8 cellular contexts compared by ENCODE assay signal in the genomic region with DNA sequence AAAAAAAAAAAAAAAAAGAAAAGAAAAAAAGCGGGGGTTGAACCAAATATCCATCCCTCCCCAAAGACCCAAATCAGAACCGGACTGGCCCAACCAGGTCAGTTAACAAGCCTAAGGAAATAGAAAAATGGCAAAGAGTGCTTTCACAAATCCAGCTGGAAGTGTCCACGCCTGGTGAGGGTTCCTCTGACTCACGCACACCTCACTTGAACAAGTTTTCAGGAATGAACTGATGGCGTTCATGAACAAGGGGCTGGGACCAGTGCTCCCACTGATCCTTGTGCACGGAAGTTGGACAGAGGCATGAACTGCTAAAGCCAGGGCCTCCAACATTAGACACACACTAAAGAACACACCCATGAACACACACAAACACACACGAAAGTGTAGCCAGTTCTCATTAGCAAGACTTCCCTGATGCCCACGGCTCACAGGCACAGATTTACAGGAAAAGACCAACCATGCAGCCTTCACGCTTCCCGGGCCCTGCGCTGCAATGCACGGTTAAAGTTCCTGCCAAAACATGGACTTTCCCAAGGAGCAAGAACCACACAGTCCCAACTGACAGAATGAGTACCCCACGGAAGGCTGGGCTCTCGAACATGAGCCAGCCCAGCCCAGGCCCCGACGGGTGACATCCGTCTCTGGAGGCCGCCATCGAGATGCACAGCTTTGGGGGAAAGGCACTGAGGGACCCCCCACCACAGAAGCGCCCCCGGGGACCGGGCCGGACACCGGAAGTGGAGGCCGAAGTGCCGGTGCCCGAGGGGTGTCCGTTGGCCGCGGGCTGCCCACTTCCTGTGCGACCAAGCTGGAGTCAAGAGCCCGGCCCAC. TPM values are rescaled to one million over a fixed set of nuclear protein-coding genes. Genes with fewer than 3 reads are reported as not detected.
DNase-seq lines count a peak whose midpoint lies in the region; ATAC-seq and TF ChIP-seq lines count a peak whose summit lies in the region.

No MANE protein-coding gene starts in this region.

- peaks cover 29% of the 10 kb centered on the region for H3K4me1 Mint-ChIP-seq in activated T-helper 2 cell treated with anti-CD3 and anti-CD28 coated beads, Interferon-gamma antibody, Interleukin-2, Interleukin-4, amounts not matched to agents 10 μg/mL and 5 μg/mL and 100 μg/mL, durations not matched to agents 14 hours and 24 hours and 36 hours (ENCODE audit: low read depth)
- peaks cover 3% of the 10 kb centered on the region for H3K4me1 Mint-ChIP-seq in glutamatergic neuron (ENCODE audit: low read depth, unreplicated experiment)
- H3K4me1 Mint-ChIP-seq in progenitor cell of endocrine pancreas (ENCODE audit: low read depth): peaks cover 7% of the 10 kb centered on the region

- peak overlapping the region; percentile 81 for H3K27ac ChIP-seq in Karpas-422 (ENCODE audit: low read length)

- DNase-seq in ELR (ENCODE audit: low read depth): peak; percentile 86
- DNase-seq in Karpas-422: peak; percentile 58
- no peak for DNase-seq in activated T-helper 2 cell treated with anti-CD3 and anti-CD28 coated beads, Interferon-gamma antibody, Interleukin-2, Interleukin-4, amounts not matched to agents 10 μg/mL and 5 μg/mL and 100 μg/mL, durations not matched to agents 14 hours and 24 hours and 36 hours (ENCODE audit: low spot score)
- DNase-seq in glutamatergic neuron: peak; percentile 66
- DNase-seq in progenitor cell of endocrine pancreas (ENCODE audit: low spot score, unreplicated experiment): peak; percentile 16
- DNase-seq in NCI-H187 treated with DMSO at 0.1 percent for 48 hours (lab: John Stamatoyannopoulos, UW): no peak
- DNase-seq in NCI-H1436 treated with DMSO at 0.1 percent for 48 hours (lab: John Stamatoyannopoulos, UW): no peak

- no peaks in the 10 kb centered on the region for H3K9me3 Mint-ChIP-seq in activated T-helper 2 cell treated with anti-CD3 and anti-CD28 coated beads, Interferon-gamma antibody, Interleukin-2, Interleukin-4, amounts not matched to agents 10 μg/mL and 5 μg/mL and 100 μg/mL, durations not matched to agents 14 hours and 24 hours and 36 hours
- peaks cover 1% of the 10 kb centered on the region for H3K9me3 Mint-ChIP-seq in glutamatergic neuron (ENCODE audit: unreplicated experiment)
- no peaks in the 10 kb centered on the region for H3K9me3 Mint-ChIP-seq in progenitor cell of endocrine pancreas (ENCODE audit: low read depth)

- H3K9me2 ChIP-seq in Karpas-422 (replicated peaks; ENCODE audit: insufficient read depth, low read length): no peaks in the 10 kb centered on the region

- peaks cover 37% of the 10 kb centered on the region for H3K36me3 Mint-ChIP-seq in activated T-helper 2 cell treated with anti-CD3 and anti-CD28 coated beads, Interferon-gamma antibody, Interleukin-2, Interleukin-4, amounts not matched to agents 10 μg/mL and 5 μg/mL and 100 μg/mL, durations not matched to agents 14 hours and 24 hours and 36 hours (ENCODE audit: low read depth)
- H3K36me3 Mint-ChIP-seq in glutamatergic neuron (ENCODE audit: unreplicated experiment): no peaks in the 10 kb centered on the region
- no peaks in the 10 kb centered on the region for H3K36me3 Mint-ChIP-seq in progenitor cell of endocrine pancreas (ENCODE audit: insufficient read depth)

- no peaks in the 10 kb centered on the region for H3K27me3 Mint-ChIP-seq in activated T-helper 2 cell treated with anti-CD3 and anti-CD28 coated beads, Interferon-gamma antibody, Interleukin-2, Interleukin-4, amounts not matched to agents 10 μg/mL and 5 μg/mL and 100 μg/mL, durations not matched to agents 14 hours and 24 hours and 36 hours (ENCODE audit: low read depth)
- peaks cover 2% of the 10 kb centered on the region for H3K27me3 Mint-ChIP-seq in glutamatergic neuron (ENCODE audit: unreplicated experiment)
- no peaks in the 10 kb centered on the region for H3K27me3 Mint-ChIP-seq in progenitor cell of endocrine pancreas

- peaks cover 25% of the 10 kb centered on the region for H3K36me3 ChIP-seq in Karpas-422 (ENCODE audit: insufficient read depth, low read length)

- H4K20me1 ChIP-seq in Karpas-422 (ENCODE audit: insufficient read depth, low read depth, low read length): peaks cover 35% of the 10 kb centered on the region

- intact Hi-C loops in activated T-helper 2 cell treated with anti-CD3 and anti-CD28 coated beads, Interferon-gamma antibody, Interleukin-2, Interleukin-4, amounts not matched to agents 10 μg/mL and 5 μg/mL and 100 μg/mL, durations not matched to agents 14 hours and 24 hours and 36 hours (cut with micrococcal nuclease): loop anchor here (1.0 to 2.0 kb wide), 3 partner anchors 37 to 89 kb away; partner anchors contain the start of gene S1PR2

- H3K4me2 ChIP-seq in Karpas-422 (ENCODE audit: low read depth, low read length, poor library complexity, severe bottlenecking): peak overlapping the region; percentile 98

- peak overlapping the region; percentile 97 for H3K4me3 Mint-ChIP-seq in activated T-helper 2 cell treated with anti-CD3 and anti-CD28 coated beads, Interferon-gamma antibody, Interleukin-2, Interleukin-4, amounts not matched to agents 10 μg/mL and 5 μg/mL and 100 μg/mL, durations not matched to agents 14 hours and 24 hours and 36 hours (ENCODE audit: low read depth)
- H3K4me3 Mint-ChIP-seq in glutamatergic neuron (ENCODE audit: unreplicated experiment): peak overlapping the region; percentile 96
- peak overlapping the region; percentile 93 for H3K4me3 Mint-ChIP-seq in progenitor cell of endocrine pancreas (ENCODE audit: low read depth)

- ATAC-seq in GM21737 (IDR thresholded peaks at IDR 0.05; ENCODE audit: unreplicated experiment): peak; percentile 19

- H3K4me3 ChIP-seq in Karpas-422 (ENCODE audit: low read length): peak overlapping the region; percentile 97

- H2AFZ ChIP-seq in Karpas-422 (ENCODE audit: low read length): no peak overlapping the region

- no peak for TF ChIP-seq CTCF in glutamatergic neuron (IDR thresholded peaks at IDR 0.05; ENCODE audit: partially characterized antibody, unreplicated experiment)
- no peak for TF ChIP-seq CTCF in progenitor cell of endocrine pancreas (IDR thresholded peaks at IDR 0.05; ENCODE audit: unreplicated experiment)

- peaks cover 44% of the 10 kb centered on the region for H3K4me1 ChIP-seq in Karpas-422 (ENCODE audit: low read length)

- peak overlapping the region; percentile 96 for H3K9ac ChIP-seq in Karpas-422 (ENCODE audit: low read length)

- H3K27me3 ChIP-seq in Karpas-422 (ENCODE audit: low read length): no peaks in the 10 kb centered on the region

- peaks cover 58% of the 10 kb centered on the region for H3K79me2 ChIP-seq in Karpas-422 (ENCODE audit: low read length)

- H3K27ac Mint-ChIP-seq in activated T-helper 2 cell treated with anti-CD3 and anti-CD28 coated beads, Interferon-gamma antibody, Interleukin-2, Interleukin-4, amounts not matched to agents 10 μg/mL and 5 μg/mL and 100 μg/mL, durations not matched to agents 14 hours and 24 hours and 36 hours: peak overlapping the region; percentile 96
- H3K27ac Mint-ChIP-seq in glutamatergic neuron (ENCODE audit: unreplicated experiment) (peak overlapping the region; percentile 67), progenitor cell of endocrine pancreas (peak overlapping the region; percentile 93)

- no peaks in the 10 kb centered on the region for H3K9me3 ChIP-seq in Karpas-422 (ENCODE audit: low read length)

RNA-seq across cellular contexts. Expression of gene DNMT1, which starts 0.9 kb away (rescaled TPM):
- total RNA-seq in Karpas-422 (2014; rRNA removed; shearing (Covaris generic); ENCODE audit: low replicate concordance): 94.9 and 145 TPM in 2 replicates
- total RNA-seq in activated T-helper 2 cell treated with anti-CD3 and anti-CD28 coated beads, Interferon-gamma antibody, Interleukin-2, Interleukin-4, amounts not matched to agents 10 μg/mL and 5 μg/mL and 100 μg/mL, durations not matched to agents 14 hours and 24 hours and 36 hours: 367 and 370 TPM in 2 replicates
- 129 TPM for total RNA-seq in glutamatergic neuron (ENCODE audit: unreplicated experiment)
- total RNA-seq in progenitor cell of endocrine pancreas: 150 TPM in 2 replicates

RNA-seq across cellular contexts. Expression of gene S1PR2, which starts 37.2 kb away (rescaled TPM):
- 65.1 and 67.6 TPM in 2 replicates for total RNA-seq in Karpas-422 (2014; rRNA removed; shearing (Covaris generic); ENCODE audit: low replicate concordance)
- 10.1 and 10.8 TPM in 2 replicates for total RNA-seq in activated T-helper 2 cell treated with anti-CD3 and anti-CD28 coated beads, Interferon-gamma antibody, Interleukin-2, Interleukin-4, amounts not matched to agents 10 μg/mL and 5 μg/mL and 100 μg/mL, durations not matched to agents 14 hours and 24 hours and 36 hours
- total RNA-seq in glutamatergic neuron (ENCODE audit: unreplicated experiment) (12.5 TPM), progenitor cell of endocrine pancreas (17.9 and 19.2 TPM in 2 replicates)

RNA-seq across cellular contexts. Expression of gene MRPL4, which starts 58.1 kb away (rescaled TPM):
- 78.6 and 136 TPM in 2 replicates for total RNA-seq in Karpas-422 (2014; rRNA removed; shearing (Covaris generic); ENCODE audit: low replicate concordance)
- total RNA-seq in activated T-helper 2 cell treated with anti-CD3 and anti-CD28 coated beads, Interferon-gamma antibody, Interleukin-2, Interleukin-4, amounts not matched to agents 10 μg/mL and 5 μg/mL and 100 μg/mL, durations not matched to agents 14 hours and 24 hours and 36 hours: 133 and 135 TPM in 2 replicates
- total RNA-seq in glutamatergic neuron (ENCODE audit: unreplicated experiment) (42.8 TPM), progenitor cell of endocrine pancreas (51.7 and 52.9 TPM in 2 replicates)

Comparison
In these comparisons a context has a peak if more than half of its experiments do, and no peak if none do; other contexts are left out.
1. DNase-seq: peak in ELR (single experiment), Karpas-422 (single experiment), glutamatergic neuron (single experiment) and progenitor cell of endocrine pancreas (single experiment); none in activated T-helper 2 cell treated with anti-CD3 and anti-CD28 coated beads, Interferon-gamma antibody, Interleukin-2, Interleukin-4, amounts not matched to agents 10 μg/mL and 5 μg/mL and 100 μg/mL, durations not matched to agents 14 hours and 24 hours and 36 hours (single experiment), NCI-H187 treated with DMSO at 0.1 percent for 48 hours (single experiment) and NCI-H1436 treated with DMSO at 0.1 percent for 48 hours (single experiment).
2. Peak in every context shown above with its lines, with median percentiles within 50 percentile points of each other: H3K27ac Mint-ChIP-seq and H3K4me3 Mint-ChIP-seq.